30 cellular contexts compared by ENCODE assay signal in genomic region chr20:13130707-13131103, GRCh38.
"Had no signal": no experiment of that assay in that cellular context is flagged by ENCODE, and none has a peak within 500 bp of the region (broad histone marks: within the 10 kb centered on the region; RNA-seq: fewer than 3 reads in every experiment).

No MANE protein-coding gene starts in this region.

- H3K4me3 ChIP-seq: neural progenitor cell, ovary, psoas muscle, skin epidermis, smooth muscle cell, spleen, suprapubic skin, testis, tibial artery, transverse colon, upper lobe of right lung, uterus had no signal

- H3K4me2 ChIP-seq: neural progenitor cell, smooth muscle cell had no signal

- H3K36me3 ChIP-seq: neural progenitor cell, ovary, spleen, transverse colon, upper lobe of right lung, uterus had no signal

- H3K9me3 ChIP-seq: ovary, psoas muscle, suprapubic skin, testis, tibial artery, transverse colon, upper lobe of right lung, uterus had no signal

- DNase-seq: natural killer cell; occipital lobe; ovary; posterior cingulate gyrus; psoas muscle; right cardiac atrium; spleen; stimulated activated CD4-positive, alpha-beta T cell treated with anti-CD3 and anti-CD28 coated beads, Interleukin-12 subunit alpha, Interleukin-12 subunit beta, amount 100 ng/mL, for 4 hours; stimulated activated CD4-positive, alpha-beta T cell treated with anti-CD3 and anti-CD28 coated beads, Interleukin-1b, Interleukin-23, amount 100 ng/mL, for 48 hours; stimulated activated CD4-positive, alpha-beta T cell treated with anti-CD3 and anti-CD28 coated beads, Interleukin-4, amount 100 ng/mL, for 1 hour; stimulated activated CD4-positive, alpha-beta T cell treated with anti-CD3 and anti-CD28 coated beads, Interleukin-4, amount 100 ng/mL, for 4 hours; stimulated activated CD8-positive, alpha-beta memory T cell treated with anti-CD3 and anti-CD28 coated beads, Interleukin-4, amount 100 ng/mL, for 48 hours; stimulated activated naive CD4-positive, alpha-beta T cell; stimulated activated naive CD8-positive, alpha-beta T cell treated with anti-CD3 and anti-CD28 coated beads, Interleukin-15, amount 100 ng/mL, for 72 hours; stimulated activated naive CD8-positive, alpha-beta T cell treated with anti-CD3 and anti-CD28 coated beads, Interleukin-15, Interleukin-2, amounts not matched to agents 100 U/mL and 50 U/mL, for 24 hours; substantia nigra; testis; tibial artery; transverse colon; upper lobe of right lung; uterus had no signal

- H3K4me1 ChIP-seq: neural progenitor cell, parathyroid adenoma, psoas muscle, spleen, suprapubic skin, testis, tibial artery, transverse colon, upper lobe of right lung, uterus had no signal

- H3K9me3 Mint-ChIP-seq: natural killer cell; nephron; stimulated activated memory B cell treated with anti-CD40 and anti-IgM and Interleukin-4, amounts not matched to agents 10 μg/mL and 1 μg/mL and 100 μg/mL, for 72 hours; stimulated activated naive CD8-positive, alpha-beta T cell treated with anti-CD3 and anti-CD28 coated beads, Interleukin-15, amount 100 ng/mL, for 72 hours; type B pancreatic cell had no signal

- ATAC-seq: psoas muscle; right cardiac atrium; stimulated activated memory B cell treated with anti-CD40 and anti-IgM and Interleukin-4, amounts not matched to agents 10 μg/mL and 1 μg/mL and 100 μg/mL, for 72 hours; stimulated activated naive CD8-positive, alpha-beta T cell treated with anti-CD3 and anti-CD28 coated beads, Interleukin-15, amount 100 ng/mL, for 72 hours; stimulated activated naive CD8-positive, alpha-beta T cell treated with anti-CD3 and anti-CD28 coated beads, Interleukin-15, Interleukin-2, amounts not matched to agents 100 U/mL and 50 U/mL, for 24 hours; upper lobe of right lung had no signal

- H3K79me2 ChIP-seq: parathyroid adenoma had no signal

- H3K27ac ChIP-seq: neural progenitor cell, ovary, parathyroid adenoma, psoas muscle, skin epidermis, spleen, suprapubic skin, testis, tibial artery, transverse colon, upper lobe of right lung, uterus had no signal

- H3K36me3 Mint-ChIP-seq: natural killer cell; stimulated activated memory B cell treated with anti-CD40 and anti-IgM and Interleukin-4, amounts not matched to agents 10 μg/mL and 1 μg/mL and 100 μg/mL, for 72 hours; type B pancreatic cell had no signal

- H3K27ac Mint-ChIP-seq: natural killer cell; nephron; neural progenitor cell; progenitor cell of endocrine pancreas; stimulated activated memory B cell treated with anti-CD40 and anti-IgM and Interleukin-4, amounts not matched to agents 10 μg/mL and 1 μg/mL and 100 μg/mL, for 72 hours; type B pancreatic cell had no signal

- H2AFZ ChIP-seq: parathyroid adenoma had no signal

- H3K27me3 ChIP-seq: neural progenitor cell, ovary, spleen, suprapubic skin, testis, tibial artery, transverse colon, upper lobe of right lung, uterus had no signal

- H3K9ac ChIP-seq: neural progenitor cell, parathyroid adenoma had no signal
